In the genomic region with DNA sequence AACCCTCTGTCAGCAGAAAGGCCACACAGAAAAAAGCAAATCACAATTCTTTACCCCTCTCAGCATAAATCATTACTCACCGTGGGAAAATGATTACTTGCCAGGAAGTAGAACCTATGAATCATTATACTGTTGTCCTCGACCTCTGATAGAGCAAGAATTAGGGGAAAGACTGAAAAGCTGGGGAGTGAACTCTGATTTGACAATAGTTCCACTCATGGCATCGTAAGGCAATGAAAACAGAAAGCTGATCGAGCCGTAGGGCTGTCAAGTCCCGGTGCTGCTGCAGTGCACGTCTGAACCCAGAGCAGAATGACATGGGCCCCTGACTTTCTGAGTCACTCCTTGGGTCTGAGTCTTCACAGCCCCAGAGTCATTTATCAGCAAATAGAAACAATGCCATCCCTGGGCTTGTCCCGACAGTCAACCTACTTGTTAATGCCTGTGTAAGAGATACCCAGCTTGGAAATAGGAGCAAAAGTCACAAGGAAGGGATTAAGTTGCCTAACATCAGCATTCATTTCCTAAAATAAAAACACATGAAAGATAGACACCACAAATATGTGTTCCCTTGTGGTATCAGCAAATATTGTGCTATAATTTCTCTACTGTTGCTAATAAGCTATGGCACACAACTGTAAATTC, we compare ENCODE assay signal across 1 cellular context.
TF ChIP-seq lines count a peak whose summit lies in the region.

No MANE protein-coding gene starts in this region.

TF ChIP-seq in HCT116, 20 proteins besides CTCF, POLR2A, EP300 and RAD21 (continued from another document):
- TF ChIP-seq, protein P1, sequence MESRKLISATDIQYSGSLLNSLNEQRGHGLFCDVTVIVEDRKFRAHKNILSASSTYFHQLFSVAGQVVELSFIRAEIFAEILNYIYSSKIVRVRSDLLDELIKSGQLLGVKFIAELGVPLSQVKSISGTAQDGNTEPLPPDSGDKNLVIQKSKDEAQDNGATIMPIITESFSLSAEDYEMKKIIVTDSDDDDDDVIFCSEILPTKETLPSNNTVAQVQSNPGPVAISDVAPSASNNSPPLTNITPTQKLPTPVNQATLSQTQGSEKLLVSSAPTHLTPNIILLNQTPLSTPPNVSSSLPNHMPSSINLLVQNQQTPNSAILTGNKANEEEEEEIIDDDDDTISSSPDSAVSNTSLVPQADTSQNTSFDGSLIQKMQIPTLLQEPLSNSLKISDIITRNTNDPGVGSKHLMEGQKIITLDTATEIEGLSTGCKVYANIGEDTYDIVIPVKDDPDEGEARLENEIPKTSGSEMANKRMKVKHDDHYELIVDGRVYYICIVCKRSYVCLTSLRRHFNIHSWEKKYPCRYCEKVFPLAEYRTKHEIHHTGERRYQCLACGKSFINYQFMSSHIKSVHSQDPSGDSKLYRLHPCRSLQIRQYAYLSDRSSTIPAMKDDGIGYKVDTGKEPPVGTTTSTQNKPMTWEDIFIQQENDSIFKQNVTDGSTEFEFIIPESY (IDR thresholded peaks at IDR 0.05; ENCODE audit: extremely low read depth, insufficient replicate concordance, low read length), result no peak
- TF ChIP-seq SP1 (IDR thresholded peaks at IDR 0.05; ENCODE audit: low read depth), result peak; percentile 66
